Comparison of ENCODE assay signal across 8 cellular contexts in the genomic region with DNA sequence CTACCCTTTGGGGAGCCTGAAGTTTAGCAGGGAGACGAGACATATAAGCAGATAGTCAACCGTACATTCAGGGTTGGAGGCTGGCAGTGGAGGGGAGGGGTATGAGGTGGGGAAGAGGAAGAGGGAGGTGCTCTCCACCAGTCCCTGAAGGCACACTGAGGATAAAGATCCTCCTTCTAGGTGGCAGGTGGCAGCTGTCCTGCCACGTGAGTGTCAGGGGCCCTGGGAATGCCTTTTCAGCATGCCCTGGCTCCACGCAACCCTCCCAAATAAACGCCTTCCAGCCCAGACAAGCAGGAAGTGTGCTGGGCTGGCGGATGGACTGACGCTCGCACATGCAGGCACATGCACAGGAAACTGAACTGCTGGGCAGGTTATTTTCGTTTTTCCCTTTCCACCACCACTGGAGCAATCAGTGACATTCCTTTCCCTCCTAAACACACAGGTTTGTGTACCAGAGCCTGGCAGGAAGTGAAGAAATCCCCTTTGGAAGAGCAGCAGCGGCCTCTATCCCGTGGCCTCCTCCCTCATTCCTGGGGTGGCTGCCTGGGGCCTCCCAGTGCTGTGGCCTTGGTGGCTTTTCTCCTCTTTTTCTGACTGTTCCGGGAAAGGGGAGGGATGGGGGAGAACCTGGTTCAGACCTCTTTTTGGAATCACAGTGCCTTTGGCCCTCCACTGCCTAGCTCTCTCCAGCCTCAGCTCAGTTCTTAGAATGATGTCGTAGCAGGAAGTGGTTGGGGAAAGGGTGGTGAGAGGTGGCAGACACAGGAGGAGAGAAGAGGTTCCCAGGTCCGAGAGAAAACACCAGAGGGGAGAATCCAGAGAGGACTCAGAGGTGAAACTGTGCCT.
A peak's percentile ranks its signal among the peaks of the same experiment; 100 is the strongest.
DNase-seq lines count a peak whose midpoint lies in the region; ATAC-seq, FAIRE-seq and TF ChIP-seq lines count a peak whose summit lies in the region.

No MANE protein-coding gene starts in this region.

- peaks cover 17% of the 10 kb centered on the region for H3K4me1 Mint-ChIP-seq in HFFc6 (ENCODE audit: low read depth)

- no peak for DNase-seq in HFFc6
- peak; percentile 4 for DNase-seq in activated CD4-positive, alpha-beta T cell treated with anti-CD3 and anti-CD28 coated beads, Interleukin-2, amount 50 U/mL, for 1 hour
- no peak for DNase-seq in epithelial cell of proximal tubule (ENCODE audit: low read depth)
- peak in 3 of 6 donors; percentile 17 to 28 (median 19) for DNase-seq in pancreas
- no peak for DNase-seq in cerebellar nuclear complex (lab: John Stamatoyannopoulos, UW)
- DNase-seq in globus pallidus (ENCODE audit: low spot score), result no peak
- DNase-seq in NCI-H128 (lab: John Stamatoyannopoulos, UW; ENCODE audit: unreplicated experiment), result no peak
- DNase-seq in NCI-H2107 (lab: John Stamatoyannopoulos, UW), result no peak

- H3K36me3 Mint-ChIP-seq in HFFc6 (ENCODE audit: low read depth), result peaks cover 6% of the 10 kb centered on the region

- no peak for FAIRE-seq in pancreas (lab: Jason Lieb, UNC)

- H3K27me3 Mint-ChIP-seq in HFFc6 (ENCODE audit: insufficient read depth), result no peaks in the 10 kb centered on the region; the same call in 1 of the 2 replicates

- H3K4me3 ChIP-seq in epithelial cell of proximal tubule (ENCODE audit: low read depth, low read length) (no peak overlapping the region), pancreas (no peak overlapping the region)

- intact Hi-C loops in pancreas (cut with DNase I), result no loop called here

- H3K27ac Mint-ChIP-seq in HFFc6, result peak overlapping the region; percentile 32; the same call in 1 of the 2 replicates

- H3K9me3 ChIP-seq in pancreas, result no peaks in the 10 kb centered on the region

- TF ChIP-seq CTCF in HFFc6 (IDR thresholded peaks at IDR 0.05) (no peak), epithelial cell of proximal tubule (conservative IDR thresholded peaks at IDR 0.05; ENCODE audit: low read depth, low read length) (peak; percentile 6), pancreas (IDR thresholded peaks at IDR 0.05) (no peak)

- peaks cover 5% of the 10 kb centered on the region; the same call in 1 of the 2 replicates for H3K9me3 Mint-ChIP-seq in HFFc6

- no peak overlapping the region for H3K4me3 Mint-ChIP-seq in HFFc6

- H3K27ac ChIP-seq in pancreas, result peak overlapping the region; percentile 31 to 68 (median 56)

- no peaks in the 10 kb centered on the region for H3K36me3 ChIP-seq in pancreas

- H3K4me1 ChIP-seq in pancreas, result no peaks in the 10 kb centered on the region

- H3K27me3 ChIP-seq in pancreas, result no peaks in the 10 kb centered on the region

- 14 to 15% methylated on average over 14 of the region's 14 CpGs for WGBS in pancreas, 2 donors

- ATAC-seq in pancreas, result peak; percentile 58 to 89 (median 84)
